ENCODE assay signal across 11 cellular contexts in genomic region chr19:35908010-35908441, GRCh38. TPM values are rescaled to one million over a fixed set of nuclear protein-coding genes. Genes with fewer than 3 reads are reported as not detected.
DNase-seq lines count a peak whose midpoint lies in the region; ATAC-seq and TF ChIP-seq lines count a peak whose summit lies in the region.
"Had no signal": no experiment of that assay in that cellular context is flagged by ENCODE, and none has a peak within 500 bp of the region (broad histone marks: within the 10 kb centered on the region; RNA-seq: fewer than 3 reads in every experiment).

TSS of gene TYROBP (minus strand) at chr19:35908295. CDS start at chr19:35908228, 67 bp downstream.

- H3K9me3 ChIP-seq in H9 (ENCODE audit: control insufficient read depth, low read depth, low read length) (no peaks in the 10 kb centered on the region), right cardiac atrium (ENCODE audit: control insufficient read depth, low read length) (no peaks in the 10 kb centered on the region), skeletal muscle tissue (ENCODE audit: control insufficient read depth in 3 of 3, low read length in 3 of 3) (no peaks in the 10 kb centered on the region)

- no peak within 1 kb of the TSS for H3K27ac ChIP-seq in H9 (ENCODE audit: insufficient read length, low read depth, low read length)
- H3K27ac ChIP-seq in right cardiac atrium (ENCODE audit: low read length), result peak within 1 kb of the TSS; percentile 19
- peak within 1 kb of the TSS; percentile 66 for H3K27ac ChIP-seq in skeletal muscle tissue (ENCODE audit: low read depth, low read length)
- H3K27ac ChIP-seq: brain microvascular endothelial cell had no signal

- H2BK20ac ChIP-seq in H9 (ENCODE audit: low read depth, low read length, poor library complexity, severe bottlenecking), result no peak within 1 kb of the TSS

- no peak within 1 kb of the TSS for H2AK5ac ChIP-seq in H9 (ENCODE audit: insufficient read length, low read length)

- no peaks in the 10 kb centered on the region; a peak in 1 of 5 replicates for H3K9me3 Mint-ChIP-seq in H9

- H3K4me3 ChIP-seq in right cardiac atrium (ENCODE audit: low read length) (no peak within 1 kb of the TSS), skeletal muscle tissue (ENCODE audit: low read length in 3 of 3) (peak within 1 kb of the TSS in 2 of 3 donors; percentile 26 to 30)

- H3K4me1 Mint-ChIP-seq in H9, result peaks cover 10 to 32% of the 10 kb centered on the region in 2 experiments

- no peak within 1 kb of the TSS for H2BK5ac ChIP-seq in H9 (ENCODE audit: insufficient read length, low read length)

- H3K79me1 ChIP-seq in H9 (ENCODE audit: insufficient read depth, low read depth, low read length, poor library complexity, severe bottlenecking), result no peaks in the 10 kb centered on the region

- H3K14ac ChIP-seq in H9 (ENCODE audit: insufficient read depth, low read length), result no peak within 1 kb of the TSS

- H3K4ac ChIP-seq in H9 (ENCODE audit: low read depth, low read length), result no peak within 1 kb of the TSS

- peak within 1 kb of the TSS in 1 of 2 experiments; percentile 8; a peak in 2 of 5 replicates for H3K4me3 Mint-ChIP-seq in H9

- no peak for DNase-seq in H9
- peak; percentile 67 for DNase-seq in UCSD-AML1 (lab: John Stamatoyannopoulos, UW; ENCODE audit: unreplicated experiment)
- DNase-seq in right cardiac atrium, result peak in 2 of 3 donors; percentile 77 to 79
- DNase-seq in middle frontal gyrus (ENCODE audit: extremely low spot score, low spot score), result no peak
- DNase-seq: brain microvascular endothelial cell, NCI-H1048 had no signal

- H2BK12ac ChIP-seq in H9 (ENCODE audit: insufficient read length, low read depth, low read length), result no peak within 1 kb of the TSS

- intact Hi-C loops in right cardiac atrium (cut with DNase I), result no loop called here

- H3K23ac ChIP-seq in H9 (ENCODE audit: insufficient read length, low read depth, low read length), result no peak within 1 kb of the TSS

- no peaks in the 10 kb centered on the region for H4K20me1 ChIP-seq in H9 (ENCODE audit: control insufficient read depth, insufficient read depth, insufficient read length)

- no peak within 1 kb of the TSS for H4K91ac ChIP-seq in H9 (ENCODE audit: insufficient read length, low read depth, low read length)

- H3K23me2 ChIP-seq in H9 (ENCODE audit: insufficient read length, low read depth, low read length, poor library complexity, severe bottlenecking), result peaks cover 5% of the 10 kb centered on the region

- H2BK120ac ChIP-seq in H9 (ENCODE audit: low read depth, low read length, poor library complexity, severe bottlenecking), result no peak within 1 kb of the TSS

- H3T11ph ChIP-seq in H9 (ENCODE audit: low read length), result no peak within 1 kb of the TSS

- H3K56ac ChIP-seq in H9 (ENCODE audit: insufficient read length, low read depth, low read length), result no peak within 1 kb of the TSS

- H3K18ac ChIP-seq in H9 (ENCODE audit: insufficient read length, low read depth, low read length), result no peak within 1 kb of the TSS

- H3K4me2 ChIP-seq in H9 (ENCODE audit: insufficient read depth, insufficient read length, low read length), result no peak within 1 kb of the TSS

- no peak within 1 kb of the TSS for H4K8ac ChIP-seq in H9 (replicated peaks; ENCODE audit: insufficient read length, low read depth, low read length)

- H2BK15ac ChIP-seq in H9 (ENCODE audit: low read depth, low read length), result no peak within 1 kb of the TSS

- ATAC-seq in right cardiac atrium (peak; percentile 27 to 38), GM19397 (IDR thresholded peaks at IDR 0.05; ENCODE audit: unreplicated experiment) (no peak), HG02852 (IDR thresholded peaks at IDR 0.05; ENCODE audit: unreplicated experiment) (no peak), HG02798 (IDR thresholded peaks at IDR 0.05; ENCODE audit: poor library complexity, unreplicated experiment) (no peak)

- H3K36me3 Mint-ChIP-seq in H9 (ENCODE audit: insufficient read depth in 1 of 3, low read depth in 3 of 3), result no peaks in the 10 kb centered on the region

- peaks cover 2% of the 10 kb centered on the region; the same call in 1 of the 2 replicates for H3K4me1 ChIP-seq in H9 (ENCODE audit: insufficient read depth, low read length)
- H3K4me1 ChIP-seq in right cardiac atrium (ENCODE audit: control insufficient read depth, insufficient read depth, low read length), result no peaks in the 10 kb centered on the region
- H3K4me1 ChIP-seq in skeletal muscle tissue (ENCODE audit: control insufficient read depth in 3 of 3, insufficient read depth in 3 of 3, low read length in 3 of 3), result no peaks in the 10 kb centered on the region

- H4K5ac ChIP-seq in H9 (ENCODE audit: insufficient read length, low read depth, low read length), result no peak within 1 kb of the TSS

- no peaks in the 10 kb centered on the region for H3K36me3 ChIP-seq in skeletal muscle tissue (ENCODE audit: control insufficient read depth in 3 of 3, insufficient read depth in 3 of 3, low read length in 3 of 3)
- H3K36me3 ChIP-seq: brain microvascular endothelial cell had no signal

- H3K9ac ChIP-seq in H9 (ENCODE audit: extremely low read depth, insufficient read length, low read length) (no peak within 1 kb of the TSS), skeletal muscle tissue (ENCODE audit: low read depth in 1 of 3, low read length in 3 of 3) (peak within 1 kb of the TSS in 1 of 3 donors; percentile 14)

- peak within 1 kb of the TSS in 2 of 3 experiments; percentile 42 to 75; a peak in 2 of 7 replicates for H3K27ac Mint-ChIP-seq in H9

- no peak for TF ChIP-seq CTCF in H9 (conservative IDR thresholded peaks at IDR 0.05)

- H3K27me3 ChIP-seq in H9 (ENCODE audit: insufficient read depth, low read length) (no peaks in the 10 kb centered on the region), right cardiac atrium (ENCODE audit: control insufficient read depth, insufficient read depth) (no peaks in the 10 kb centered on the region), skeletal muscle tissue (ENCODE audit: control insufficient read depth in 3 of 3, insufficient read depth in 3 of 3, low read length in 3 of 3) (peaks cover 2 to 14% (median 12%) of the 10 kb centered on the region in 3 donors)
- H3K27me3 ChIP-seq: brain microvascular endothelial cell had no signal

- no peak within 1 kb of the TSS for H2AFZ ChIP-seq in H9 (ENCODE audit: low read length)

- no CpG with 5 or more reads among the region's 9 CpGs for WGBS in H9 (ENCODE audit: extremely low coverage, insufficient read length, low lambda C conversion rate)
- 54% methylated on average over 9 of the region's 9 CpGs for WGBS in right cardiac atrium

- H3K79me2 ChIP-seq in H9 (ENCODE audit: insufficient read depth, low read length), result no peaks in the 10 kb centered on the region

- peaks cover 6% of the 10 kb centered on the region for H3K27me3 Mint-ChIP-seq in H9 (ENCODE audit: low read depth)

RNA-seq across cellular contexts. Expression of gene TYROBP, which starts in this region (rescaled TPM):
- total RNA-seq in H9 (2021) (not detected in 2 replicates), right cardiac atrium (10 to 100 TPM; 37.2 to 52.6 (median 43.3) TPM), skeletal muscle tissue (9.9 TPM)
- polyA plus RNA-seq in right cardiac atrium, result 36.7 TPM
- total RNA-seq: H4 had no signal

Comparison
In these comparisons a context has a peak if more than half of its experiments do, and no peak if none do; other contexts are left out.
1. RNA of gene TYROBP (total RNA-seq): 37.2 to 52.6 TPM in right cardiac atrium and 9.9 TPM in skeletal muscle tissue (single experiment); not detected in H9; every median in the first group is over 10 times any median in the second.
2. DNase-seq: peak in UCSD-AML1 (single experiment) and right cardiac atrium (2 of 3); none in H9 (single experiment) and middle frontal gyrus (single experiment).
3. ATAC-seq: peak in right cardiac atrium (2 of 2); none in GM19397 (single experiment), HG02852 (single experiment) and HG02798 (single experiment).